16 cellular contexts compared by ENCODE assay signal in the genomic region with DNA sequence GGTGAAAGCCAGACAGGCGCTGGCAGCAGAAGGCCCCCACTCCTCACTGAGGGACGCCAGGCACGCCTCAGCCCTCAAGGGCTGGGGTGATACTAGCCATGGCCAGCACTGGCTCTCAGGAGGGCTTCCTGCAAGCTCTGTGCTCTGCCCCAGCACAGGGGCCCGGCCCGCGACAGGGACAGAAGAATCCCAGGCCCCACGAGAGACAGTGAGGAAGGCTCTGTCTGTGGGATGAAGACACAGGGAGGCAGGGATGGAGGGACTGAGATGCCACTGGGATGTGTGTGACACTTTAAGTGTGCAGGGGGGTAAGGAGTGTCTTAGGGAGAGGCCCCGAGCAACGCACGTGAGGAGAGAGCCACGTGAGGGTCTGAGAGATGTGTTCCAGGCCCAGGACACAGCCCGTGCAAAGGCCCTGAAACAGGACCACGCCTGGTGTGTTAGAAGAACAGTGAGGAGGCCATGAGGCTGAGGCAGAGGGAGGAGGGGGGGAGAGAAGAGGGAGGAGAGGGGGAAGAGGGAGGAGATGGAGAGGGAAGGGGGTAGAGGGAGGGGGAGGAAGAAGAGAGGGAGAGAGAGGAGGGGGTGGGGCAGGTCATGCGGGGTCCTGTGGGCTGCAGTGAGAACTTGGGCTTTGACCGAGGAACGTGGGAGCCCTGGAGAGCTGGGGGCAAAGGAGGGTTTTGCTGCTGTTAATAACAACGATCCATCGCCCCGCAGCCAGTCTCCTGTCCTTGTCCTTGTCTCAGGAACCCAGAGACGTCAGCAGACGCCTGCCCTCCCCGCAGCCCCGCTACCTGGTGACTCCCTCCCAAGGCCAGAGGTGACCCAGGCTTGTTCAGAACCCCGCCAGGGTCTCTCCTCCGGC. TPM values are rescaled to one million over a fixed set of nuclear protein-coding genes. Genes with fewer than 3 reads are reported as not detected.
DNase-seq lines count a peak whose midpoint lies in the region; ATAC-seq, FAIRE-seq and TF ChIP-seq lines count a peak whose summit lies in the region.
"Had no signal": no experiment of that assay in that cellular context is flagged by ENCODE, and none has a peak within 500 bp of the region (broad histone marks: within the 10 kb centered on the region; RNA-seq: fewer than 3 reads in every experiment).

No MANE protein-coding gene starts in this region.

- WGBS in GM12878 (ENCODE audit: insufficient coverage, insufficient replicate concordance, low lambda C conversion rate, missing lambda C conversion rate), result 76% methylated on average over 22 of the region's 25 CpGs

- TF ChIP-seq CTCF in 22Rv1 (IDR thresholded peaks at IDR 0.05), result no peak
- no peak for TF ChIP-seq CTCF in HFFc6 (IDR thresholded peaks at IDR 0.05)
- TF ChIP-seq CTCF in GM12878 (IDR thresholded peaks at IDR 0.05 in 2 of 3, conservative IDR thresholded peaks at IDR 0.05 in 1 of 3; ENCODE audit: control insufficient read depth in 2 of 3, extremely low read depth in 1 of 3, insufficient read depth in 1 of 3, low read depth in 3 of 3, low read length in 3 of 3), result no peak
- no peak for TF ChIP-seq CTCF in vagina (IDR thresholded peaks at IDR 0.05)

- DNase-seq in HFFc6 (no peak), GM12878 (ENCODE audit: low read depth, low spot score) (no peak), vagina (ENCODE audit: extremely low spot score in 2 of 2) (no peak), DMS79 treated with DMSO at 0.1 percent for 48 hours (lab: John Stamatoyannopoulos, UW) (no peak)
- DNase-seq: activated CD8-positive, alpha-beta memory T cell treated with anti-CD3 and anti-CD28 coated beads, Interleukin-2, amount 10 ng/mL, durations not matched to agents 7 days and 5 days; GM23248; hippocampal formation; mesendoderm; NCI-H2029 treated with DMSO at 0.1 percent for 48 hours; PC-9; T1000 had no signal

- H3K27ac ChIP-seq in 22Rv1, result peak overlapping the region; percentile 35
- no peak overlapping the region for H3K27ac ChIP-seq in GM12878 (ENCODE audit: control insufficient read depth, insufficient read depth)
- no peak overlapping the region for H3K27ac ChIP-seq in vagina
- H3K27ac ChIP-seq: GM23248, PC-9, thoracic aorta had no signal

- H3K9me3 ChIP-seq in GM12878 (replicated peaks; ENCODE audit: control insufficient read depth, insufficient read depth, low read length), result no peaks in the 10 kb centered on the region
- H3K9me3 ChIP-seq in vagina, result no peaks in the 10 kb centered on the region
- H3K9me3 ChIP-seq: thoracic aorta had no signal

- peaks cover 24% of the 10 kb centered on the region for H3K79me2 ChIP-seq in GM12878 (ENCODE audit: control insufficient read depth, insufficient read depth, low read length)

- peaks cover 3% of the 10 kb centered on the region; the same call in 1 of the 2 replicates for H3K9me3 Mint-ChIP-seq in HFFc6

- peak overlapping the region; percentile 25; the same call in 1 of the 2 replicates for H3K27ac Mint-ChIP-seq in HFFc6
- H3K27ac Mint-ChIP-seq: activated CD8-positive, alpha-beta memory T cell treated with anti-CD3 and anti-CD28 coated beads, Interleukin-2, amount 10 ng/mL, durations not matched to agents 7 days and 5 days had no signal

- SMC1A ChIA-PET in GM12878 (lab: Charles Lee; ENCODE audit: uncharacterized antibody, unreplicated experiment), result no interaction called here

- peaks cover 10% of the 10 kb centered on the region for H3K4me1 ChIP-seq in GM12878 (ENCODE audit: control insufficient read depth, insufficient read depth, low read length)
- peaks cover 16% of the 10 kb centered on the region for H3K4me1 ChIP-seq in vagina

- FAIRE-seq in GM12878 (lab: Jason Lieb, UNC), result no peak

- TF ChIP-seq EP300 in GM12878 (IDR thresholded peaks at IDR 0.05; ENCODE audit: borderline replicate concordance in 1 of 2, control insufficient read depth in 1 of 2, low read depth in 2 of 2, low read length in 2 of 2), result no peak

- H3K4me2 ChIP-seq in GM12878 (ENCODE audit: control insufficient read depth, insufficient read depth), result no peak overlapping the region
- H3K4me2 ChIP-seq: PC-9 had no signal

- in situ Hi-C loops in GM12878 (cut with MboI), result no loop called here

- POLR2A ChIA-PET in GM12878 (lab: Charles Lee), result interaction anchor here (0.6 kb wide), 1 partner anchor 452 kb away, joined by 4 read pairs; no protein-coding TSS in a partner anchor

- H3K4me3 Mint-ChIP-seq in HFFc6, result no peak overlapping the region
- H3K4me3 Mint-ChIP-seq: activated CD8-positive, alpha-beta memory T cell treated with anti-CD3 and anti-CD28 coated beads, Interleukin-2, amount 10 ng/mL, durations not matched to agents 7 days and 5 days had no signal

- TF ChIP-seq POLR2A in GM12878 (IDR thresholded peaks at IDR 0.05; ENCODE audit: low read depth, low read length) (peak; percentile 43), vagina (IDR thresholded peaks at IDR 0.05) (no peak)

- intact Hi-C loops in GM12878 (cut with micrococcal nuclease; ENCODE audit: unreplicated experiment), result no loop called here
- intact Hi-C loops in vagina (cut with DNase I), result no loop called here

- no TSS peak for BruUV-seq in GM12878 (replicated peaks; lab: Mats Ljungman, UMichigan)

- no peak overlapping the region for H3K4me3 ChIP-seq in GM12878
- H3K4me3 ChIP-seq in vagina, result no peak overlapping the region
- H3K4me3 ChIP-seq: GM23248, PC-9, thoracic aorta had no signal

- H2AFZ ChIP-seq in GM12878 (ENCODE audit: control insufficient read depth, low read depth, low read length), result no peak overlapping the region
- H2AFZ ChIP-seq: GM23248, PC-9 had no signal

- no peak for TF ChIP-seq RAD21 in GM12878 (IDR thresholded peaks at IDR 0.05; ENCODE audit: insufficient read depth, low read depth, low read length)

- peaks cover 26% of the 10 kb centered on the region for H3K27me3 Mint-ChIP-seq in HFFc6 (ENCODE audit: insufficient read depth)
- H3K27me3 Mint-ChIP-seq: activated CD8-positive, alpha-beta memory T cell treated with anti-CD3 and anti-CD28 coated beads, Interleukin-2, amount 10 ng/mL, durations not matched to agents 7 days and 5 days had no signal

- CTCF ChIA-PET in GM12878 (lab: Yijun Ruan, JAX), result interaction anchor here (3.4 kb wide), 1 partner anchor 8 kb away, joined by 18 read pairs; a partner anchor contains a TSS

- RAD21 ChIA-PET in GM12878 (lab: Charles Lee; ENCODE audit: unreplicated experiment), result no interaction called here

- H3K36me3 ChIP-seq in GM12878 (ENCODE audit: control insufficient read depth in 2 of 2, insufficient read depth in 2 of 2, low read length in 1 of 2) (peaks cover 17 to 59% of the 10 kb centered on the region in 2 experiments), vagina (peaks cover 0 to 65% of the 10 kb centered on the region in 2 donors)

- no peaks in the 10 kb centered on the region for H3K27me3 ChIP-seq in GM12878 (replicated peaks in 1 of 2; ENCODE audit: control insufficient read depth in 2 of 2, insufficient read depth in 2 of 2, low read length in 1 of 2)
- H3K27me3 ChIP-seq in vagina, result no peaks in the 10 kb centered on the region

- ATAC-seq in GM12878 (no peak), HG03521 (IDR thresholded peaks at IDR 0.05; ENCODE audit: unreplicated experiment) (no peak)
- ATAC-seq: activated CD8-positive, alpha-beta memory T cell treated with anti-CD3 and anti-CD28 coated beads, Interleukin-2, amount 10 ng/mL, durations not matched to agents 7 days and 5 days had no signal

- no peaks in the 10 kb centered on the region; the same call in 1 of the 2 replicates for H4K20me1 ChIP-seq in GM12878 (ENCODE audit: control insufficient read depth, insufficient read depth)

- H3K36me3 Mint-ChIP-seq in HFFc6 (ENCODE audit: low read depth), result peaks cover 20% of the 10 kb centered on the region; the same call in 1 of the 2 replicates

- peaks cover 6% of the 10 kb centered on the region; the same call in 1 of the 2 replicates for H3K4me1 Mint-ChIP-seq in HFFc6 (ENCODE audit: low read depth)

- H3K9ac ChIP-seq in GM12878 (ENCODE audit: control insufficient read depth, insufficient read depth, low read length), result no peak overlapping the region
- H3K9ac ChIP-seq: GM23248 had no signal

RNA-seq across cellular contexts. Expression of a gene that starts 7.2 kb away (rescaled TPM):
- total RNA-seq in HFFc6 (2021; fragmentation: NEBNext Ultra II Directional; extraction: Animal tissue kit (Norgen Biotek cat#: 25700)), result 100 to 1,000 TPM; 712 to 903 (median 850) TPM
- 94.2 and 106 TPM in 2 replicates for total RNA-seq in GM12878 (2013; cell fraction: nucleolus; rRNA removed)
- total RNA-seq in GM12878 (2014; rRNA removed) (1,704 and 2,091 TPM in 2 replicates), GM12878 (2014; rRNA removed; fragmentation: Illumina TruSeq; extraction: Trizol) (1,553 and 1,673 TPM in 2 replicates), GM12878 (2021) (1,583 and 1,661 TPM in 2 replicates), vagina (703 TPM)
- 170 TPM for polyA plus RNA-seq in GM12878 (2011; ENCODE audit: low read depth)
- polyA plus RNA-seq in GM12878 (2011; rRNA removed) (499 and 1,144 TPM in 2 replicates), GM12878 (2014; fragmentation: Illumina TruSeq; extraction: Trizol) (67.8 and 374 TPM in 2 replicates), GM12878 (2014; fragmentation: Nextera tagmentation; extraction: Ambion mirVana) (1,000 to 10,000 TPM; 4,698 to 4,942 TPM), GM12878 (2014; rRNA removed) (2,015 and 2,575 TPM in 2 replicates), GM12878 (2016; fragmentation: Nextera tagmentation; extraction: Ambion mirVana) (1,000 to 10,000 TPM; 2,328 to 2,411 TPM)
- 723 and 1,358 TPM in 2 replicates for polyA plus RNA-seq in GM12878 (2011; cell fraction: cytosol; rRNA removed)
- polyA plus RNA-seq in GM12878 (2011; cell fraction: nucleus; rRNA removed), result 426 and 530 TPM in 2 replicates
- polyA plus RNA-seq in GM12878 (2012), result 3,043 and 3,382 TPM in 2 replicates
- 196 and 405 TPM in 2 replicates for polyA minus RNA-seq in GM12878 (2011; rRNA and poly(A)+ RNA removed)
- polyA minus RNA-seq in GM12878 (2011; cell fraction: cytosol; rRNA and poly(A)+ RNA removed), result 476 and 536 TPM in 2 replicates
- 142 and 195 TPM in 2 replicates for polyA minus RNA-seq in GM12878 (2011; cell fraction: nucleus; rRNA and poly(A)+ RNA removed)

RNA-seq across cellular contexts. Expression of a gene that starts 16.4 kb away (rescaled TPM):
- 1 to 10 TPM; 3.5 to 9.1 (median 4.5) TPM for total RNA-seq in HFFc6 (2021; fragmentation: NEBNext Ultra II Directional; extraction: Animal tissue kit (Norgen Biotek cat#: 25700))
- 0.64 and 2.5 TPM in 2 replicates for total RNA-seq in GM12878 (2013; cell fraction: nucleolus; rRNA removed)
- total RNA-seq in GM12878 (2014; rRNA removed) (1.2 and 1.7 TPM in 2 replicates), GM12878 (2014; rRNA removed; fragmentation: Illumina TruSeq; extraction: Trizol) (0.49 and 0.55 TPM in 2 replicates), GM12878 (2021) (1.1 and 1.5 TPM in 2 replicates), vagina (10.3 TPM)
- polyA plus RNA-seq in GM12878 (2011; ENCODE audit: low read depth), result 0.31 TPM
- polyA plus RNA-seq in GM12878 (2011; rRNA removed) (0.84 TPM in 2 replicates), GM12878 (2014; fragmentation: Illumina TruSeq; extraction: Trizol) (0.29 TPM in 1 of 2 replicates, not detected in the other), GM12878 (2014; fragmentation: Nextera tagmentation; extraction: Ambion mirVana) (under 1 TPM in 1 of 2 experiments, not detected in 1; 0.35 TPM), GM12878 (2014; rRNA removed) (1.0 and 1.6 TPM in 2 replicates), GM12878 (2016; fragmentation: Nextera tagmentation; extraction: Ambion mirVana) (1 to 10 TPM; 1.1 to 1.8 TPM)
- 1.8 and 3.0 TPM in 2 replicates for polyA plus RNA-seq in GM12878 (2011; cell fraction: cytosol; rRNA removed)
- polyA plus RNA-seq in GM12878 (2011; cell fraction: nucleus; rRNA removed), result 1.4 and 2.1 TPM in 2 replicates
- polyA plus RNA-seq in GM12878 (2012), result 2.0 and 2.6 TPM in 2 replicates
- polyA minus RNA-seq in GM12878 (2011; rRNA and poly(A)+ RNA removed), result 0.29 and 0.52 TPM in 2 replicates
- not detected in 2 replicates for polyA minus RNA-seq in GM12878 (2011; cell fraction: cytosol; rRNA and poly(A)+ RNA removed)
- 0.77 TPM in 1 of 2 replicates, not detected in the other for polyA minus RNA-seq in GM12878 (2011; cell fraction: nucleus; rRNA and poly(A)+ RNA removed)

RNA-seq across cellular contexts. Expression of a gene that starts 16.9 kb away (rescaled TPM):
- 10 to 100 TPM; 77.9 to 91.6 (median 80.1) TPM for total RNA-seq in HFFc6 (2021; fragmentation: NEBNext Ultra II Directional; extraction: Animal tissue kit (Norgen Biotek cat#: 25700))
- total RNA-seq in GM12878 (2013; cell fraction: nucleolus; rRNA removed), result 9.1 and 11.0 TPM in 2 replicates
- total RNA-seq in GM12878 (2014; rRNA removed) (177 and 211 TPM in 2 replicates), GM12878 (2014; rRNA removed; fragmentation: Illumina TruSeq; extraction: Trizol) (34.9 and 41.2 TPM in 2 replicates), GM12878 (2021) (61.1 and 61.3 TPM in 2 replicates), vagina (83.2 TPM)
- polyA plus RNA-seq in GM12878 (2011; ENCODE audit: low read depth), result 8.1 TPM
- polyA plus RNA-seq in GM12878 (2011; rRNA removed) (12.4 and 24.3 TPM in 2 replicates), GM12878 (2014; fragmentation: Illumina TruSeq; extraction: Trizol) (3.5 and 16.8 TPM in 2 replicates), GM12878 (2014; fragmentation: Nextera tagmentation; extraction: Ambion mirVana) (10 to 100 TPM in 1 of 2 experiments, 1 to 10 TPM in 1; 9.4 to 38.1 TPM), GM12878 (2014; rRNA removed) (119 and 171 TPM in 2 replicates), GM12878 (2016; fragmentation: Nextera tagmentation; extraction: Ambion mirVana) (100 to 1,000 TPM; 113 to 118 TPM)
- polyA plus RNA-seq in GM12878 (2011; cell fraction: cytosol; rRNA removed), result 32.8 and 53.4 TPM in 2 replicates
- polyA plus RNA-seq in GM12878 (2011; cell fraction: nucleus; rRNA removed), result 20.9 and 31.4 TPM in 2 replicates
- polyA plus RNA-seq in GM12878 (2012), result 44.0 and 63.5 TPM in 2 replicates
- 4.8 and 13.2 TPM in 2 replicates for polyA minus RNA-seq in GM12878 (2011; rRNA and poly(A)+ RNA removed)
- 6.2 and 10.8 TPM in 2 replicates for polyA minus RNA-seq in GM12878 (2011; cell fraction: cytosol; rRNA and poly(A)+ RNA removed)
- polyA minus RNA-seq in GM12878 (2011; cell fraction: nucleus; rRNA and poly(A)+ RNA removed), result 8.9 and 16.1 TPM in 2 replicates

RNA-seq across cellular contexts. Expression of a gene that starts 22.7 kb away (rescaled TPM):
- 10 to 100 TPM; 67.9 to 86.0 (median 72.9) TPM for total RNA-seq in HFFc6 (2021; fragmentation: NEBNext Ultra II Directional; extraction: Animal tissue kit (Norgen Biotek cat#: 25700))
- total RNA-seq in GM12878 (2013; cell fraction: nucleolus; rRNA removed), result 160 and 169 TPM in 2 replicates
- total RNA-seq in GM12878 (2014; rRNA removed) (85.0 and 92.7 TPM in 2 replicates), GM12878 (2014; rRNA removed; fragmentation: Illumina TruSeq; extraction: Trizol) (38.6 and 44.0 TPM in 2 replicates), GM12878 (2021) (136 and 137 TPM in 2 replicates), vagina (53.3 TPM)
- polyA plus RNA-seq in GM12878 (2011; ENCODE audit: low read depth), result 26.8 TPM
- polyA plus RNA-seq in GM12878 (2011; rRNA removed) (31.3 and 51.1 TPM in 2 replicates), GM12878 (2014; fragmentation: Illumina TruSeq; extraction: Trizol) (8.2 and 35.5 TPM in 2 replicates), GM12878 (2014; fragmentation: Nextera tagmentation; extraction: Ambion mirVana) (1 to 10 TPM in 1 of 2 experiments, under 1 TPM in 1; 0.61 to 3.2 TPM), GM12878 (2014; rRNA removed) (67.8 and 92.2 TPM in 2 replicates), GM12878 (2016; fragmentation: Nextera tagmentation; extraction: Ambion mirVana) (100 to 1,000 TPM in 1 of 2 experiments, 10 to 100 TPM in 1; 86.5 to 100 TPM)
- polyA plus RNA-seq in GM12878 (2011; cell fraction: cytosol; rRNA removed), result 78.2 and 118 TPM in 2 replicates
- polyA plus RNA-seq in GM12878 (2011; cell fraction: nucleus; rRNA removed), result 211 and 242 TPM in 2 replicates
- polyA plus RNA-seq in GM12878 (2012), result 97.2 and 102 TPM in 2 replicates
- polyA minus RNA-seq in GM12878 (2011; rRNA and poly(A)+ RNA removed), result 44.0 and 83.3 TPM in 2 replicates
- polyA minus RNA-seq in GM12878 (2011; cell fraction: cytosol; rRNA and poly(A)+ RNA removed), result 36.6 and 42.2 TPM in 2 replicates
- 33.6 and 49.1 TPM in 2 replicates for polyA minus RNA-seq in GM12878 (2011; cell fraction: nucleus; rRNA and poly(A)+ RNA removed)

RNA-seq across cellular contexts. Expression of a gene that starts 23.2 kb away (rescaled TPM):
- not detected for total RNA-seq in HFFc6 (2021; fragmentation: NEBNext Ultra II Directional; extraction: Animal tissue kit (Norgen Biotek cat#: 25700))
- total RNA-seq in GM12878 (2013; cell fraction: nucleolus; rRNA removed), result not detected in 2 replicates
- total RNA-seq in GM12878 (2014; rRNA removed) (not detected in 2 replicates), GM12878 (2014; rRNA removed; fragmentation: Illumina TruSeq; extraction: Trizol) (not detected in 2 replicates), GM12878 (2021) (0.10 TPM in 1 of 2 replicates, not detected in the other), vagina (not detected)
- not detected for polyA plus RNA-seq in GM12878 (2011; ENCODE audit: low read depth)
- polyA plus RNA-seq in GM12878 (2011; rRNA removed) (0.11 TPM in 1 of 2 replicates, not detected in the other), GM12878 (2014; fragmentation: Illumina TruSeq; extraction: Trizol) (not detected in 2 replicates), GM12878 (2014; fragmentation: Nextera tagmentation; extraction: Ambion mirVana) (under 1 TPM in 1 of 2 experiments, not detected in 1; 0.02 TPM), GM12878 (2014; rRNA removed) (0.06 TPM in 1 of 2 replicates, not detected in the other), GM12878 (2016; fragmentation: Nextera tagmentation; extraction: Ambion mirVana) (under 1 TPM; 0.21 to 0.38 TPM)
- polyA plus RNA-seq in GM12878 (2011; cell fraction: cytosol; rRNA removed), result 0.06 and 0.07 TPM in 2 replicates
- polyA plus RNA-seq in GM12878 (2011; cell fraction: nucleus; rRNA removed), result 0.34 TPM in 1 of 2 replicates, not detected in the other
- 0.06 TPM in 1 of 2 replicates, not detected in the other for polyA plus RNA-seq in GM12878 (2012)
- polyA minus RNA-seq in GM12878 (2011; rRNA and poly(A)+ RNA removed), result 0.10 TPM in 1 of 2 replicates, not detected in the other
- not detected in 2 replicates for polyA minus RNA-seq in GM12878 (2011; cell fraction: cytosol; rRNA and poly(A)+ RNA removed)
- not detected in 2 replicates for polyA minus RNA-seq in GM12878 (2011; cell fraction: nucleus; rRNA and poly(A)+ RNA removed)
- total RNA-seq: activated CD8-positive, alpha-beta memory T cell treated with anti-CD3 and anti-CD28 coated beads, Interleukin-2, amount 10 ng/mL, durations not matched to agents 7 days and 5 days; PC-9; renal cortical epithelial cell had no signal
- polyA plus RNA-seq: BJ, GM23248 had no signal
